ENCODE assay signal across 9 cellular contexts in genomic region chr1:27555700-27556424, GRCh38. TPM values are rescaled to one million over a fixed set of nuclear protein-coding genes. Genes with fewer than 3 reads are reported as not detected.
DNase-seq lines count a peak whose midpoint lies in the region; ATAC-seq and TF ChIP-seq lines count a peak whose summit lies in the region.
"Had no signal": no experiment of that assay in that cellular context is flagged by ENCODE, and none has a peak within 500 bp of the region (broad histone marks: within the 10 kb centered on the region; RNA-seq: fewer than 3 reads in every experiment).

No MANE protein-coding gene starts in this region.

- H3K27me3 ChIP-seq in layer of hippocampus (ENCODE audit: control insufficient read depth, insufficient read depth, low read length) (no peaks in the 10 kb centered on the region), transverse colon (no peaks in the 10 kb centered on the region)

- DNase-seq in activated CD8-positive, alpha-beta memory T cell treated with anti-CD3 and anti-CD28 coated beads, Interleukin-2, amount 10 ng/mL, durations not matched to agents 7 days and 5 days, result peak; percentile 66
- no peak for DNase-seq in activated CD8-positive, alpha-beta memory T cell treated with anti-CD3 and anti-CD28 coated beads, Interleukin-2, amount 50 U/mL, for 4 hours
- DNase-seq in activated T-helper 2 cell treated with anti-CD3 and anti-CD28 coated beads, Interferon-gamma antibody, Interleukin-2, Interleukin-4, amounts not matched to agents 10 μg/mL and 5 μg/mL and 100 μg/mL, durations not matched to agents 14 hours and 24 hours and 36 hours (ENCODE audit: low spot score), result peak; percentile 23
- DNase-seq in transverse colon (no peak), NCI-H1092 treated with DMSO at 0.1 percent for 48 hours (lab: John Stamatoyannopoulos, UW) (no peak)

- H3K9me3 Mint-ChIP-seq in activated CD8-positive, alpha-beta memory T cell treated with anti-CD3 and anti-CD28 coated beads, Interleukin-2, amount 10 ng/mL, durations not matched to agents 7 days and 5 days (ENCODE audit: low read depth), result no peaks in the 10 kb centered on the region
- no peaks in the 10 kb centered on the region for H3K9me3 Mint-ChIP-seq in activated T-helper 2 cell treated with anti-CD3 and anti-CD28 coated beads, Interferon-gamma antibody, Interleukin-2, Interleukin-4, amounts not matched to agents 10 μg/mL and 5 μg/mL and 100 μg/mL, durations not matched to agents 14 hours and 24 hours and 36 hours

- no peak overlapping the region for H3K4me3 ChIP-seq in transverse colon

- peaks cover 27% of the 10 kb centered on the region for H3K4me1 Mint-ChIP-seq in activated CD8-positive, alpha-beta memory T cell treated with anti-CD3 and anti-CD28 coated beads, Interleukin-2, amount 10 ng/mL, durations not matched to agents 7 days and 5 days
- H3K4me1 Mint-ChIP-seq in activated T-helper 2 cell treated with anti-CD3 and anti-CD28 coated beads, Interferon-gamma antibody, Interleukin-2, Interleukin-4, amounts not matched to agents 10 μg/mL and 5 μg/mL and 100 μg/mL, durations not matched to agents 14 hours and 24 hours and 36 hours (ENCODE audit: low read depth), result peaks cover 24% of the 10 kb centered on the region

- H3K27me3 Mint-ChIP-seq in activated CD8-positive, alpha-beta memory T cell treated with anti-CD3 and anti-CD28 coated beads, Interleukin-2, amount 10 ng/mL, durations not matched to agents 7 days and 5 days, result no peaks in the 10 kb centered on the region
- H3K27me3 Mint-ChIP-seq in activated T-helper 2 cell treated with anti-CD3 and anti-CD28 coated beads, Interferon-gamma antibody, Interleukin-2, Interleukin-4, amounts not matched to agents 10 μg/mL and 5 μg/mL and 100 μg/mL, durations not matched to agents 14 hours and 24 hours and 36 hours (ENCODE audit: low read depth), result no peaks in the 10 kb centered on the region

- intact Hi-C loops in activated T-helper 2 cell treated with anti-CD3 and anti-CD28 coated beads, Interferon-gamma antibody, Interleukin-2, Interleukin-4, amounts not matched to agents 10 μg/mL and 5 μg/mL and 100 μg/mL, durations not matched to agents 14 hours and 24 hours and 36 hours (cut with micrococcal nuclease), result loop anchor here (1.0 to 5.0 kb wide), 3 partner anchors 34 to 107 kb away; no protein-coding TSS in a partner anchor
- intact Hi-C loops in transverse colon (cut with DNase I; ENCODE audit: low total_unique reads), result no loop called here

- H3K27ac ChIP-seq in layer of hippocampus (ENCODE audit: low read depth, low read length) (peak overlapping the region; percentile 64), transverse colon (peak overlapping the region; percentile 88 to 97 (median 90))
- H3K27ac ChIP-seq: C4-2B had no signal

- CTCF ChIA-PET in activated CD8-positive, alpha-beta memory T cell treated with anti-CD3 and anti-CD28 coated beads, Interleukin-2, amount 10 ng/mL, durations not matched to agents 7 days and 5 days (lab: Charles Lee), result interaction anchor here (0.5 to 8.9 kb wide), 39 partner anchors 9 to 773 kb away, joined by 3 to 126 read pairs (median 6); partner anchors contain the start of genes AHDC1, IFI6 and STX12

- H3K36me3 Mint-ChIP-seq in activated CD8-positive, alpha-beta memory T cell treated with anti-CD3 and anti-CD28 coated beads, Interleukin-2, amount 10 ng/mL, durations not matched to agents 7 days and 5 days, result no peaks in the 10 kb centered on the region
- H3K36me3 Mint-ChIP-seq in activated T-helper 2 cell treated with anti-CD3 and anti-CD28 coated beads, Interferon-gamma antibody, Interleukin-2, Interleukin-4, amounts not matched to agents 10 μg/mL and 5 μg/mL and 100 μg/mL, durations not matched to agents 14 hours and 24 hours and 36 hours (ENCODE audit: low read depth), result peaks cover 5% of the 10 kb centered on the region

- no peak for TF ChIP-seq POLR2A in transverse colon (IDR thresholded peaks at IDR 0.05)

- no peak for TF ChIP-seq CTCF in transverse colon (IDR thresholded peaks at IDR 0.05)

- in situ Hi-C loops in transverse colon (cut with MboI; ENCODE audit: low pct_ligation_motif_present in 1 of 4, low pct_unique_long_range_greater_than_20kb in 1 of 4, low sequenced_read_pairs in 3 of 4), result loop anchor here in 3 of 4 donors (5.0 to 10.0 kb wide), 2 partner anchors 49 to 106 kb away; partner anchors contain the start of gene AHDC1 (in 3 of the 3)

- 31 to 39% methylated on average over 1 to 12 of the region's 12 CpGs for WGBS in transverse colon (ENCODE audit: low coverage in 1 of 2), 2 donors

- peak overlapping the region; percentile 84 for H3K27ac Mint-ChIP-seq in activated CD8-positive, alpha-beta memory T cell treated with anti-CD3 and anti-CD28 coated beads, Interleukin-2, amount 10 ng/mL, durations not matched to agents 7 days and 5 days
- H3K27ac Mint-ChIP-seq in activated T-helper 2 cell treated with anti-CD3 and anti-CD28 coated beads, Interferon-gamma antibody, Interleukin-2, Interleukin-4, amounts not matched to agents 10 μg/mL and 5 μg/mL and 100 μg/mL, durations not matched to agents 14 hours and 24 hours and 36 hours, result peak overlapping the region; percentile 76

- H3K4me3 Mint-ChIP-seq in activated CD8-positive, alpha-beta memory T cell treated with anti-CD3 and anti-CD28 coated beads, Interleukin-2, amount 10 ng/mL, durations not matched to agents 7 days and 5 days, result no peak overlapping the region
- no peak overlapping the region for H3K4me3 Mint-ChIP-seq in activated T-helper 2 cell treated with anti-CD3 and anti-CD28 coated beads, Interferon-gamma antibody, Interleukin-2, Interleukin-4, amounts not matched to agents 10 μg/mL and 5 μg/mL and 100 μg/mL, durations not matched to agents 14 hours and 24 hours and 36 hours (ENCODE audit: low read depth)

- no peaks in the 10 kb centered on the region for H3K9me3 ChIP-seq in transverse colon

- H3K4me1 ChIP-seq in transverse colon, result peaks cover 34 to 49% (median 43%) of the 10 kb centered on the region in 4 donors

- peaks cover 0 to 3% (median under 1%) of the 10 kb centered on the region in 4 donors for H3K36me3 ChIP-seq in transverse colon

- no peak for TF ChIP-seq EP300 in transverse colon (IDR thresholded peaks at IDR 0.05; ENCODE audit: low read depth)

- peak; percentile 44 for ATAC-seq in activated CD8-positive, alpha-beta memory T cell treated with anti-CD3 and anti-CD28 coated beads, Interleukin-2, amount 10 ng/mL, durations not matched to agents 7 days and 5 days
- ATAC-seq in GM21825 (IDR thresholded peaks at IDR 0.05; ENCODE audit: unreplicated experiment) (no peak), esophagus mucosa (no peak)

RNA-seq across cellular contexts. Expression of gene AHDC1, which starts 48.1 kb away (rescaled TPM):
- total RNA-seq in activated CD8-positive, alpha-beta memory T cell treated with anti-CD3 and anti-CD28 coated beads, Interleukin-2, amount 10 ng/mL, durations not matched to agents 7 days and 5 days, result 10 to 100 TPM; 15.8 to 18.5 TPM
- 28.5 and 29.3 TPM in 2 replicates for total RNA-seq in activated T-helper 2 cell treated with anti-CD3 and anti-CD28 coated beads, Interferon-gamma antibody, Interleukin-2, Interleukin-4, amounts not matched to agents 10 μg/mL and 5 μg/mL and 100 μg/mL, durations not matched to agents 14 hours and 24 hours and 36 hours
- total RNA-seq in transverse colon (10 to 100 TPM; 11.7 to 34.4 (median 21.3) TPM), esophagus mucosa (51.7 TPM)

Comparison
In these comparisons a context has a peak if more than half of its experiments do, and no peak if none do; other contexts are left out.
1. DNase-seq: peak in activated CD8-positive, alpha-beta memory T cell treated with anti-CD3 and anti-CD28 coated beads, Interleukin-2, amount 10 ng/mL, durations not matched to agents 7 days and 5 days (single experiment) and activated T-helper 2 cell treated with anti-CD3 and anti-CD28 coated beads, Interferon-gamma antibody, Interleukin-2, Interleukin-4, amounts not matched to agents 10 μg/mL and 5 μg/mL and 100 μg/mL, durations not matched to agents 14 hours and 24 hours and 36 hours (single experiment); none in activated CD8-positive, alpha-beta memory T cell treated with anti-CD3 and anti-CD28 coated beads, Interleukin-2, amount 50 U/mL, for 4 hours (single experiment), transverse colon (single experiment) and NCI-H1092 treated with DMSO at 0.1 percent for 48 hours (single experiment).